Comparison of ENCODE assay signal across 2 cellular contexts in the genomic region with DNA sequence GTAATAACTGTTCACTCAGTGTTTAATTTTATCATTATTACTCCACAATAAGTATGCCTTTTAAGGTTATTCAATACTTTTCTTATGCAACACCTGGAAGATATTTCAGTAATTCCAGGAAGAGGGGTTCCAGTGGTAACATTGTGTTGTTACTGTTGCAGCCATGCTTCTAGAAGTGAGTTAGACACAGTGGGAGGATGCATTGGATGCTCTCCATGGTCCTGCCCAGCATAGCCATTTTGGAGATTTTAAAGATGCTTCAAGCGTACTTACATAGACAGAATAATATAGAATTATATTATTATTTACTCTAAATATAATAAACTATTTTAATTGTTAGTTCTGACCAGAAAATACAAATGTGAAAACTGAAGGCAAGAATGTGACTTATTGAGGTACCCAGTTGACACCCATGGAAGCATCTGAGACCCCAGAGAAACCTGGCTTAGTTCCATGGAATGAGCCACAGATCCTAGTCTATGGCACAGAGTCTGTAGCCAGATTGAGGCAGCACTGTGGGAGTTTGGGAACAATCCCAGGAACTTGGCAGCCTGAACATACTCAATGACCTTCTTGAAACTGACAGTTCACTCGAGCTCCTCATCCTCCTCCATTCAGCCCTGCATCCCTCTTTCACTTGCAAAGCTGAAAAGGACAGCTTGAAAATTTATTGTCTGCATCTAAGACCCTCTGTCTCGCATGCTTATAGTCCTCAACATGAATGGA.
A peak's percentile ranks its signal among the peaks of the same experiment; 100 is the strongest.
TF ChIP-seq lines count a peak whose summit lies in the region.

No MANE protein-coding gene starts in this region.

TF ChIP-seq in Ishikawa, 13 proteins besides CTCF, POLR2A, EP300 and RAD21 (continued from another document):
- peak; percentile 76 for TF ChIP-seq REST (IDR thresholded peaks at IDR 0.05; ENCODE audit: low read depth)
- no peak for TF ChIP-seq TEAD4 (IDR thresholded peaks at IDR 0.05)
- TF ChIP-seq CEBPB (IDR thresholded peaks at IDR 0.05) = no peak
- no peak for TF ChIP-seq ZBTB7A (IDR thresholded peaks at IDR 0.05; ENCODE audit: low read depth)

TF ChIP-seq in GM12878, 131 proteins besides CTCF, POLR2A, EP300 and RAD21:
- TF ChIP-seq REST (IDR thresholded peaks at IDR 0.05; ENCODE audit: low read depth, low read length) = peak; percentile 77
- TF ChIP-seq MYB (IDR thresholded peaks at IDR 0.05; ENCODE audit: borderline replicate concordance, low read depth, low read length) = no peak
